ENCODE assay signal across 14 cellular contexts in genomic region chr13:113774177-113775107, GRCh38. TPM values are rescaled to one million over a fixed set of nuclear protein-coding genes. Genes with fewer than 3 reads are reported as not detected.
DNase-seq lines count a peak whose midpoint lies in the region; ATAC-seq and TF ChIP-seq lines count a peak whose summit lies in the region.
"Had no signal": no experiment of that assay in that cellular context is flagged by ENCODE, and none has a peak within 500 bp of the region (broad histone marks: within the 10 kb centered on the region; RNA-seq: fewer than 3 reads in every experiment).

No MANE protein-coding gene starts in this region.

- ATAC-seq in SK-N-SH treated with all-trans-retinoic acid at 6 μM for 48 hours = peak; percentile 65
- ATAC-seq in upper lobe of right lung = no peak
- ATAC-seq in HG03520 (IDR thresholded peaks at IDR 0.05; ENCODE audit: unreplicated experiment) = no peak

- no peak overlapping the region for H3K27ac ChIP-seq in upper lobe of right lung

- DNase-seq in NCI-H2171 treated with DMSO at 0.1 percent for 48 hours (lab: John Stamatoyannopoulos, UW) = peak; percentile 32
- no peak for DNase-seq in NCI-H2171 (lab: John Stamatoyannopoulos, UW)
- DNase-seq in fibroblast of the aortic adventitia (ENCODE audit: low read depth) = peak; percentile 48
- DNase-seq in upper lobe of right lung = peak; percentile 4
- DNase-seq in H4 (ENCODE audit: low spot score) = no peak
- no peak for DNase-seq in anterior cingulate cortex (lab: John Stamatoyannopoulos, UW)
- DNase-seq: activated CD4-positive, alpha-beta T cell treated with anti-CD3 and anti-CD28 coated beads, Interleukin-2, amount 10 ng/mL, durations not matched to agents 7 days and 5 days; activated naive CD4-positive, alpha-beta T cell treated with anti-CD3 and anti-CD28 coated beads for 36 hours; hippocampal formation; mesendoderm; NCI-H524 treated with DMSO at 0.1 percent for 48 hours; substantia nigra had no signal

- intact Hi-C loops in upper lobe of right lung (cut with DNase I) = no loop called here

- TF ChIP-seq CTCF in fibroblast of the aortic adventitia (IDR thresholded peaks at IDR 0.05; ENCODE audit: insufficient read depth, low read length) (no peak), upper lobe of right lung (IDR thresholded peaks at IDR 0.05) (no peak)

- H3K27me3 ChIP-seq in upper lobe of right lung = no peaks in the 10 kb centered on the region

- H3K4me3 ChIP-seq in fibroblast of the aortic adventitia (ENCODE audit: low read depth, low read length) = no peak overlapping the region
- no peak overlapping the region for H3K4me3 ChIP-seq in upper lobe of right lung

- H3K9me3 ChIP-seq in upper lobe of right lung = no peaks in the 10 kb centered on the region

- H3K36me3 ChIP-seq in upper lobe of right lung = no peaks in the 10 kb centered on the region

- H3K4me1 ChIP-seq in upper lobe of right lung = no peaks in the 10 kb centered on the region

TF ChIP-seq in SK-N-SH treated with all-trans-retinoic acid at 6 μM for 48 hours, 23 proteins besides CTCF, POLR2A, EP300 and RAD21:
- TF ChIP-seq ESRRG (CRISPR knock-in tag; IDR thresholded peaks at IDR 0.05) = no peak
- peak; percentile 79 for TF ChIP-seq ISL1 (CRISPR knock-in tag; IDR thresholded peaks at IDR 0.05)

RNA-seq across cellular contexts. Expression of gene TMEM255B, which starts 15.4 kb away (rescaled TPM):
- total RNA-seq in fibroblast of the aortic adventitia (ENCODE audit: low replicate concordance) = not detected in 2 replicates
- total RNA-seq in upper lobe of right lung = 43.6 TPM
- 2.1 TPM in 1 of 2 replicates, not detected in the other for total RNA-seq in H4 (2014; rRNA removed; shearing (Covaris generic))

Comparison
In these comparisons a context has a peak if more than half of its experiments do, and no peak if none do; other contexts are left out.
1. DNase-seq: peak in NCI-H2171 treated with DMSO at 0.1 percent for 48 hours (single experiment), fibroblast of the aortic adventitia (single experiment) and upper lobe of right lung (single experiment); none in NCI-H2171 (single experiment), H4 (single experiment) and anterior cingulate cortex (0 of 58).
2. RNA of gene TMEM255B, which starts 15.4 kb away (total RNA-seq): 43.6 TPM in upper lobe of right lung (single experiment); 2.1 TPM in H4 and not detected in fibroblast of the aortic adventitia; every median in the first group is over 10 times any median in the second.